Comparison of ENCODE assay signal across 38 cellular contexts in genomic region chr11:105052487-105052886, GRCh38. TPM values are rescaled to one million over a fixed set of nuclear protein-coding genes. Genes with fewer than 3 reads are reported as not detected.
"Had no signal": no experiment of that assay in that cellular context is flagged by ENCODE, and none has a peak within 500 bp of the region (broad histone marks: within the 10 kb centered on the region; RNA-seq: fewer than 3 reads in every experiment).

No MANE protein-coding gene starts in this region.

- H3K27ac ChIP-seq: KMS-11 had no signal

- H3K9ac ChIP-seq: KMS-11 had no signal

- H3K9me3 ChIP-seq: MG63 had no signal

- H3K36me3 ChIP-seq: MG63 had no signal

- H3K4me2 ChIP-seq: KMS-11 had no signal

- DNase-seq: Karpas-422, Kasumi-1, MG63, MM.1S, MV-4-11, NCI-H1048, NCI-H1092, NCI-H1092 treated with DMSO at 0.1 percent for 48 hours, NCI-H1105, NCI-H1105 treated with DMSO at 0.1 percent for 48 hours, NCI-H1417, NCI-H1417 treated with DMSO at 0.1 percent for 48 hours, NCI-H1436, NCI-H1436 treated with DMSO at 0.1 percent for 48 hours, NCI-H146, NCI-H1694, NCI-H1694 treated with DMSO at 0.1 percent for 48 hours, NCI-H187, NCI-H187 treated with DMSO at 0.1 percent for 48 hours, NCI-H1930, NCI-H2029, NCI-H2029 treated with DMSO at 0.1 percent for 48 hours, NCI-H2081, NCI-H2081 treated with DMSO at 0.1 percent for 48 hours, NCI-H2107, NCI-H2171, NCI-H2171 treated with DMSO at 0.1 percent for 48 hours, NCI-H2227 treated with DMSO at 0.1 percent for 48 hours, NCI-H226, NCI-H345, NCI-H446, NCI-H446 treated with DMSO at 0.1 percent for 48 hours, NCI-H510A had no signal

- H3K4me3 ChIP-seq: MG63 had no signal

- H3K27me3 ChIP-seq: MG63 had no signal

RNA-seq across cellular contexts. Expression of gene CARD16, which starts 7.4 kb away (rescaled TPM):
- total RNA-seq: LHCN-M2, NCI-H460 had no signal

RNA-seq across cellular contexts. Expression of gene CASP5, which starts 29.5 kb away (rescaled TPM):
- total RNA-seq: LHCN-M2, M059J, MCF 10A had no signal
